ENCODE assay signal across 15 cellular contexts in the genomic region with DNA sequence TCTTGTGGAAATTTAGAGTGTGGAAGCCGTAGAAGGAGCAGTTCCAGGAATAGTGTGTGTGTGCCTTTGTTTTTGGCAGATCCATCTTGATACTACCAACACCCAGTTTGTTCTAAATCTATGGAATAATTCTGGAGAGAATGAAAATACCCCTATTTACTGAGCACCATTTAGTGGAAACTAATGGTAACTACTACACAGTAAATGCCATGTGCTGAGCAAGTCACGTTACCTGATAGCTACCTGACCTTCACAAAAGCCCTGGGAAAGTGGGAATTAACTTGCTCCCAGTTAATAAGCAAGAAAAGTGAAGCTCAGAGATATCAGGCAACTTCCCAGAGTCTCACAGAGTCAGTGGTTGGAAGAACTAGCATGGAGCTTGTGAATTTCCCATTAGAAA.
"Had no signal": no experiment of that assay in that cellular context is flagged by ENCODE, and none has a peak within 500 bp of the region (broad histone marks: within the 10 kb centered on the region; RNA-seq: fewer than 3 reads in every experiment).

No MANE protein-coding gene starts in this region.

- H3K4me1 Mint-ChIP-seq: naive thymus-derived CD8-positive, alpha-beta T cell had no signal

- H3K27me3 Mint-ChIP-seq: effector memory CD8-positive, alpha-beta T cell; naive thymus-derived CD8-positive, alpha-beta T cell had no signal

- H3K4me3 Mint-ChIP-seq: effector memory CD8-positive, alpha-beta T cell; naive thymus-derived CD8-positive, alpha-beta T cell; nephron progenitor cell had no signal

- DNase-seq: effector memory CD8-positive, alpha-beta T cell; left ventricle myocardium superior; lower lobe of right lung; naive thymus-derived CD8-positive, alpha-beta T cell; nephron progenitor cell; nucleus accumbens; stimulated activated CD4-positive, alpha-beta T cell treated with anti-CD3 and anti-CD28 coated beads, Interleukin-12 subunit alpha, Interleukin-12 subunit beta, amount 100 ng/mL, for 4 hours; stimulated activated CD4-positive, alpha-beta T cell treated with anti-CD3 and anti-CD28 coated beads, Interleukin-1b, Interleukin-23, amount 100 ng/mL, for 48 hours; stimulated activated CD4-positive, alpha-beta T cell treated with anti-CD3 and anti-CD28 coated beads, Interleukin-4, amount 100 ng/mL, for 1 hour; stimulated activated CD8-positive, alpha-beta memory T cell treated with anti-CD3 and anti-CD28 coated beads, Interleukin-4, amount 100 ng/mL, for 48 hours; stimulated activated naive CD4-positive, alpha-beta T cell treated with Interleukin-2 at 50 U/mL for 16 hours; stomach; thyroid gland; trophoblast cell had no signal

- H3K9me3 Mint-ChIP-seq: naive thymus-derived CD8-positive, alpha-beta T cell; nephron progenitor cell had no signal

- H3K27ac Mint-ChIP-seq: effector memory CD8-positive, alpha-beta T cell; naive thymus-derived CD8-positive, alpha-beta T cell; nephron progenitor cell had no signal

- H3K36me3 Mint-ChIP-seq: naive thymus-derived CD8-positive, alpha-beta T cell had no signal

- ATAC-seq: effector memory CD8-positive, alpha-beta T cell; left ventricle myocardium superior; lower lobe of right lung; naive thymus-derived CD8-positive, alpha-beta T cell; sciatic nerve had no signal
